In the genomic region with DNA sequence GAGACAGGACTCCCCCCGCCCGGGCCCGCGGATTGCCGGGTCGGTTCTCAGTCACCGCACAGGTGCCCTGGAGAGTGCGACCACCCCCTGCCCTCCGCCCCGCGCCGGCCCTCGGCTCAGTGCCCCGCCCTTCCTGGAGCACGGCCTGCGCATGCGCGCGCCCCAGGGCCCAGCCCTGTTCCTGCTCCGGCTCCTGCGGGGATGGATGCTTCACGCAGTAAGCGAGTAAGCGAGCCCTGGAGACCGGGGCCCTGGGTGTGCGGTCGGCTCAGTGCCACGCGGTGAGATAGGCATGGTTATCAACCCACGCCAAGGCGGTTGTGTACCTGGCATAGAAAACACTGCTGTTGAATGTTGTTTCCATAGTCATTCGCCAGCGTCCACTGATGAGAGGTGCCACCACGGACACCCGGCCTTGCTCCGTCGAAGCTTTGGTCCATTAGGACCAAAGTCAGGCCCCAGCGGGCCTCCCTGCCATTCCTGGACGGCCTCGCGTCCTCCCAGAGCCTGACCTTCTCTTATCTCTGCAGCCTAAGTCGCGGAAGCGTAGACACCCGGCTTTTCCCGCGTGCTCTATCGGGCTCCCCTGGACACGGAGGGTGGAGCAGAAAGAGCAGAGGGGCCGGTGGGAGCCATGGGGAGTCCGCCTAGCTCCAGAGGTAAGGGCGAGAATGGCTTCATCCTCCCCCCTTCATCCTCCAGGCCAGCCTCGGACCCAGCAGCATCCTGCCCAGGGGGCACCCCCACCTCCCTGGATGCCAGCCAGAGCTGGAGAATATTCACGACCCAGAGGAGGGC, we compare ENCODE assay signal across 9 cellular contexts.
DNase-seq lines count a peak whose midpoint lies in the region; ATAC-seq, FAIRE-seq and TF ChIP-seq lines count a peak whose summit lies in the region.
"Had no signal": no experiment of that assay in that cellular context is flagged by ENCODE, and none has a peak within 500 bp of the region (broad histone marks: within the 10 kb centered on the region; RNA-seq: fewer than 3 reads in every experiment).

No MANE protein-coding gene starts in this region.

- H3K9me3 ChIP-seq in ectodermal cell (ENCODE audit: control insufficient read depth, low read length) (no peaks in the 10 kb centered on the region), mesodermal cell (ENCODE audit: control insufficient read depth, low read length) (no peaks in the 10 kb centered on the region)

- 18 to 19% methylated on average over 54 of the region's 54 CpGs for WGBS in ectodermal cell, 2 experiments
- WGBS in mesodermal cell (ENCODE audit: insufficient coverage in 2 of 2), 2 experiments: 13 to 23% methylated on average over 42 to 53 of the region's 54 CpGs

- in situ Hi-C loops in GM18951 (cut with MboI; ENCODE audit: low sequenced_read_pairs, unreplicated experiment): no loop called here

- H3K4me3 ChIP-seq in ectodermal cell (ENCODE audit: insufficient read depth, low read depth, low read length): peak overlapping the region; percentile 40
- peak overlapping the region; percentile 33 for H3K4me3 ChIP-seq in mesodermal cell (ENCODE audit: extremely low read depth, insufficient read depth, low read length, poor library complexity, severe bottlenecking)

- H3K4me1 ChIP-seq in ectodermal cell (ENCODE audit: control insufficient read depth, insufficient read depth, low read length) (peaks cover 8% of the 10 kb centered on the region), mesodermal cell (ENCODE audit: control insufficient read depth, insufficient read depth, low read length, poor library complexity, severe bottlenecking) (no peaks in the 10 kb centered on the region)

- TF ChIP-seq POLR2A in GM18951 (IDR thresholded peaks at IDR 0.05; ENCODE audit: extremely low read depth, insufficient read depth, insufficient read length): peak; percentile 41

- H3K36me3 ChIP-seq in ectodermal cell (ENCODE audit: control insufficient read depth, insufficient read depth, low read length) (no peaks in the 10 kb centered on the region), mesodermal cell (ENCODE audit: control insufficient read depth, insufficient read depth, low read length) (no peaks in the 10 kb centered on the region)

- ATAC-seq in HG03280 (IDR thresholded peaks at IDR 0.05; ENCODE audit: unreplicated experiment): peak; percentile 82

- H3K27ac ChIP-seq in ectodermal cell (ENCODE audit: insufficient read depth, low read depth, low read length, poor library complexity, severe bottlenecking) (no peak overlapping the region), mesodermal cell (ENCODE audit: low read depth, low read length, severe bottlenecking) (no peak overlapping the region)

- H3K27me3 ChIP-seq in ectodermal cell (ENCODE audit: control insufficient read depth, insufficient read depth, low read length, poor library complexity, severe bottlenecking): peaks cover 18% of the 10 kb centered on the region

- DNase-seq in activated CD4-positive, alpha-beta T cell treated with anti-CD3 and anti-CD28 coated beads, Interleukin-2, amount 50 U/mL, for 4 hours: peak; percentile 47
- DNase-seq in stimulated activated CD8-positive, alpha-beta memory T cell treated with anti-CD3 and anti-CD28 coated beads, Interleukin-4, amount 100 ng/mL, for 4 hours (ENCODE audit: low read depth in 2 of 2, low spot score in 1 of 2): peak; percentile 17 to 22
- DNase-seq in Kasumi-1 (lab: John Stamatoyannopoulos, UW) (no peak), HTR-8/SVneo (ENCODE audit: insufficient read length, low spot score) (no peak)

- FAIRE-seq in HTR-8/SVneo (lab: Jason Lieb, UNC): no peak
- FAIRE-seq: TTC549 had no signal

Comparison
In these comparisons a context has a peak if more than half of its experiments do, and no peak if none do; other contexts are left out.
1. DNase-seq: peak in activated CD4-positive, alpha-beta T cell treated with anti-CD3 and anti-CD28 coated beads, Interleukin-2, amount 50 U/mL, for 4 hours (2 of 2) and stimulated activated CD8-positive, alpha-beta memory T cell treated with anti-CD3 and anti-CD28 coated beads, Interleukin-4, amount 100 ng/mL, for 4 hours (2 of 2); none in Kasumi-1 (0 of 2) and HTR-8/SVneo (single experiment).